In genomic region chr1:70459502-70460225, GRCh38 we compare ENCODE assay signal across 1 cellular context.
TF ChIP-seq lines count a peak whose summit lies in the region.

No MANE protein-coding gene starts in this region.

TF ChIP-seq in K562, 482 proteins besides CTCF, POLR2A, EP300 and RAD21 (continued from another document and continues in another):
- TF ChIP-seq PBX2 (CRISPR knock-in tag; IDR thresholded peaks at IDR 0.05; ENCODE audit: low read depth) (no peak), PBX2 (tag; conservative IDR thresholded peaks at IDR 0.05; ENCODE audit: low read depth) (no peak), ZKSCAN1 (IDR thresholded peaks at IDR 0.05; ENCODE audit: low read depth, low read length) (no peak), SMARCB1 (IDR thresholded peaks at IDR 0.05; ENCODE audit: insufficient read length, low read depth) (no peak), HBP1 (CRISPR knock-in tag; IDR thresholded peaks at IDR 0.05) (no peak), ZBTB8A (IDR thresholded peaks at IDR 0.05; ENCODE audit: partially characterized antibody) (no peak), SPI1 (IDR thresholded peaks at IDR 0.05; ENCODE audit: borderline replicate concordance, low read depth, low read length) (no peak), ARNT (IDR thresholded peaks at IDR 0.05) (no peak), BCLAF1 (IDR thresholded peaks at IDR 0.05; ENCODE audit: borderline replicate concordance in 1 of 2, control insufficient read depth in 1 of 2, low read depth in 2 of 2, low read length in 1 of 2) (no peak), KLF13 (tag; IDR thresholded peaks at IDR 0.05; ENCODE audit: borderline replicate concordance, low read depth) (no peak), POLR2G (IDR thresholded peaks at IDR 0.05; ENCODE audit: low read depth, low read length) (no peak), SMAD2 (IDR thresholded peaks at IDR 0.05; ENCODE audit: low read depth, low read length) (no peak), SMARCA5 (IDR thresholded peaks at IDR 0.05) (no peak), DEAF1 (CRISPR knock-in tag; IDR thresholded peaks at IDR 0.05) (no peak), HEY1 (CRISPR knock-in tag; IDR thresholded peaks at IDR 0.05; ENCODE audit: borderline replicate concordance) (no peak), RFX7 (CRISPR knock-in tag; IDR thresholded peaks at IDR 0.05) (no peak), ZFX (CRISPR knock-in tag; IDR thresholded peaks at IDR 0.05) (peak; percentile 33; the same call in 1 of the 2 replicates), TAL1 (IDR thresholded peaks at IDR 0.05) (peak; percentile 38; the same call in 1 of the 2 replicates), LARP7 (IDR thresholded peaks at IDR 0.05) (no peak), PYGO2 (tag; IDR thresholded peaks at IDR 0.05) (no peak), ZNF282 (CRISPR knock-in tag; IDR thresholded peaks at IDR 0.05) (no peak), SMARCA4 (IDR thresholded peaks at IDR 0.05) (peak; percentile 85), FOXJ2 (tag; IDR thresholded peaks at IDR 0.05) (no peak), KLF16 (IDR thresholded peaks at IDR 0.05) (no peak), GTF2F1 (IDR thresholded peaks at IDR 0.05; ENCODE audit: low read depth, low read length) (no peak), ZNF707 (CRISPR knock-in tag; conservative IDR thresholded peaks at IDR 0.05) (no peak), ZBTB5 (IDR thresholded peaks at IDR 0.05) (no peak), RBM17 (IDR thresholded peaks at IDR 0.05; ENCODE audit: borderline replicate concordance, low read depth, low read length) (no peak), ZNF232 (CRISPR knock-in tag; IDR thresholded peaks at IDR 0.05) (no peak), RBM14 (IDR thresholded peaks at IDR 0.05; ENCODE audit: borderline replicate concordance, insufficient read depth, low read depth, low read length) (no peak), EWSR1 (IDR thresholded peaks at IDR 0.05; ENCODE audit: borderline replicate concordance, low read depth, partially characterized antibody) (no peak), ZNF780A (CRISPR knock-in tag; IDR thresholded peaks at IDR 0.05) (no peak), ZNF584 (CRISPR knock-in tag; IDR thresholded peaks at IDR 0.05; ENCODE audit: low read depth) (no peak), GMEB1 (CRISPR knock-in tag; IDR thresholded peaks at IDR 0.05) (no peak), ZNF324 (CRISPR knock-in tag; IDR thresholded peaks at IDR 0.05) (no peak), E2F8 (IDR thresholded peaks at IDR 0.05; ENCODE audit: low read depth, partially characterized antibody) (no peak), CLOCK (CRISPR knock-in tag; IDR thresholded peaks at IDR 0.05; ENCODE audit: borderline replicate concordance) (no peak), DACH1 (IDR thresholded peaks at IDR 0.05; ENCODE audit: partially characterized antibody) (no peak), ZC3H8 (IDR thresholded peaks at IDR 0.05) (no peak), ZC3H4 (CRISPR knock-in tag; IDR thresholded peaks at IDR 0.05; ENCODE audit: borderline replicate concordance) (no peak), BCOR (IDR thresholded peaks at IDR 0.05) (no peak), ZBTB26 (CRISPR knock-in tag; IDR thresholded peaks at IDR 0.05) (no peak), ZNF354B (CRISPR knock-in tag; IDR thresholded peaks at IDR 0.05) (no peak), MLLT1 (IDR thresholded peaks at IDR 0.05) (0 out of 4 replicates have a peak, but pooled peaks of 1 of the 2 experiments have one; percentile 10), PPARD (CRISPR knock-in tag; IDR thresholded peaks at IDR 0.05) (no peak)
